ENCODE assay signal across 27 cellular contexts in the genomic region with DNA sequence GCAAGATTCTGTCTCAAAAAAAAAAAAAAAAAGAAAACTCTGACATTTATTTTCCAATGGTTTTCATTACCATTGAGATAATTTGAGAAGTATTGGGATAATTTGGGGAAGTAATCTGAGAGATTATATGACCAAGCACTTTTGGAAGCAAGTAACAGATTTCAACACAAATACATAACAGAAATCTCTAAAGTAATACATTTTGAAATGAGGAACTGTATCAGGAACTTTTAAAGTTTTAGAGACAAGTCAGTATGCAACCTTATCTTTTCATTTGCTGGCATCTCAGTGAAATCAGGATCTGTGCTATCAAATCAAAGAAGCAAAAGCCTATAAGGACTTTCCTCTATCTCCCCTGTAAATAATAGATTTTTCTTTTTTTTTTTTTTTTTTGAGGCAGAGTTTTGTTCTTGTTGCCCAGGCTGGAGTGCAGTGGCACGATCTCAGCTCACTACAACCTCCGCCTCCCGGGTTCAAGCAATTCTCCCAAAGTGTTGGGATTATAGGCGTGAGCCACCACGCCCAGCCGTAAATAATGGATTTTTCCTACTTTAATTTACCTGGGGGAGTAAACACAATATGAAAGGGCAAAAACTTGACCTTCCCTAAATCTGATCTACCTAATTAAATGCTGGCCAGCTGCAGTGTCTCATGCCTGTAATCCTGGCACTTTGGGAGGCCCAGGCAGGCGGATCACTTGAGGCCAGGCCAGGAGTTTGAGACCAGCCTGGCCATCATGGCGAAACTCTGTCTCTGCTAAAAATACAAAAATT. TPM values are rescaled to one million over a fixed set of nuclear protein-coding genes. Genes with fewer than 3 reads are reported as not detected.
DNase-seq lines count a peak whose midpoint lies in the region; ATAC-seq and TF ChIP-seq lines count a peak whose summit lies in the region.
"Had no signal": no experiment of that assay in that cellular context is flagged by ENCODE, and none has a peak within 500 bp of the region (broad histone marks: within the 10 kb centered on the region; RNA-seq: fewer than 3 reads in every experiment).

No MANE protein-coding gene starts in this region.

- H3K27me3 ChIP-seq in right atrium auricular region (no peaks in the 10 kb centered on the region), heart left ventricle (no peaks in the 10 kb centered on the region), WERI-Rb-1 (ENCODE audit: insufficient read depth, low read depth, severe bottlenecking) (no peaks in the 10 kb centered on the region), gastrocnemius medialis (no peaks in the 10 kb centered on the region)
- H3K27me3 ChIP-seq: esophagus muscularis mucosa, gastroesophageal sphincter, tibial artery had no signal

- TF ChIP-seq CTCF in right atrium auricular region (IDR thresholded peaks at IDR 0.05): no peak
- TF ChIP-seq CTCF in heart left ventricle (IDR thresholded peaks at IDR 0.05): no peak
- no peak for TF ChIP-seq CTCF in WERI-Rb-1 (IDR thresholded peaks at IDR 0.05; ENCODE audit: low read depth, low read length)
- TF ChIP-seq CTCF in gastrocnemius medialis (IDR thresholded peaks at IDR 0.05 in 4 of 5, conservative IDR thresholded peaks at IDR 0.05 in 1 of 5): no peak

- no peaks in the 10 kb centered on the region for H3K9me3 ChIP-seq in right atrium auricular region
- no peaks in the 10 kb centered on the region for H3K9me3 ChIP-seq in heart left ventricle
- H3K9me3 ChIP-seq in WERI-Rb-1 (ENCODE audit: severe bottlenecking): no peaks in the 10 kb centered on the region
- H3K9me3 ChIP-seq in gastrocnemius medialis: no peaks in the 10 kb centered on the region
- H3K9me3 ChIP-seq: esophagus muscularis mucosa, gastroesophageal sphincter, tibial artery had no signal

- 93 to 96% (median 95%) methylated on average over 8 of the region's 8 CpGs for WGBS in heart left ventricle, 4 donors

- no peak for ATAC-seq in heart left ventricle
- no peak for ATAC-seq in gastrocnemius medialis
- ATAC-seq: activated naive CD4-positive, alpha-beta T cell treated with anti-CD3 and anti-CD28 coated beads, Interleukin-2, amount 50 U/mL, for 72 hours; gastroesophageal sphincter; HCT116; stimulated activated naive CD8-positive, alpha-beta T cell treated with anti-CD3 and anti-CD28 coated beads, Interleukin-15, amount 100 ng/mL, for 72 hours; T-helper 17 cell had no signal

- in situ Hi-C loops in gastrocnemius medialis (cut with MboI; ENCODE audit: low sequenced_read_pairs in 4 of 4): no loop called here

- H3K27ac ChIP-seq in right atrium auricular region (peak overlapping the region; percentile 74 to 87), heart left ventricle (peak overlapping the region in 6 of 12 donors; percentile 76 to 93 (median 87)), WERI-Rb-1 (no peak overlapping the region), gastrocnemius medialis (peak overlapping the region; percentile 91 to 94 (median 94))
- H3K27ac ChIP-seq: C4-2B, esophagus muscularis mucosa, gastroesophageal sphincter, parathyroid adenoma, tibial artery had no signal

- H3K4me3 ChIP-seq in right atrium auricular region (no peak overlapping the region), heart left ventricle (no peak overlapping the region), WERI-Rb-1 (ENCODE audit: low read depth, low read length) (no peak overlapping the region), gastrocnemius medialis (no peak overlapping the region)
- H3K4me3 ChIP-seq: esophagus muscularis mucosa, gastroesophageal sphincter, lung, tibial artery had no signal

- TF ChIP-seq POLR2A in heart left ventricle (IDR thresholded peaks at IDR 0.05) (no peak), gastrocnemius medialis (IDR thresholded peaks at IDR 0.05) (no peak)

- intact Hi-C loops in heart left ventricle (cut with DNase I): loop anchor here in 1 of 10 donors (2.0 kb wide), 1 partner anchor 25 kb away; a partner anchor contains a TSS
- intact Hi-C loops in gastrocnemius medialis (cut with DNase I; ENCODE audit: low total_unique reads): no loop called here

- H3K36me3 ChIP-seq in right atrium auricular region (no peaks in the 10 kb centered on the region), heart left ventricle (no peaks in the 10 kb centered on the region), WERI-Rb-1 (no peaks in the 10 kb centered on the region), gastrocnemius medialis (no peaks in the 10 kb centered on the region)
- H3K36me3 ChIP-seq: esophagus muscularis mucosa, gastroesophageal sphincter, tibial artery had no signal

- H3K4me1 ChIP-seq in right atrium auricular region: peaks cover 0 to 15% of the 10 kb centered on the region in 2 donors
- peaks cover 0 to 50% (median 21%) of the 10 kb centered on the region in 12 donors for H3K4me1 ChIP-seq in heart left ventricle
- peaks cover 34 to 35% of the 10 kb centered on the region in 2 donors for H3K4me1 ChIP-seq in gastrocnemius medialis
- H3K4me1 ChIP-seq: parathyroid adenoma, tibial artery had no signal

- DNase-seq in right atrium auricular region (ENCODE audit: low spot score): no peak
- DNase-seq in heart left ventricle: no peak
- peak; percentile 57 for DNase-seq in NCI-H748 (lab: John Stamatoyannopoulos, UW; ENCODE audit: unreplicated experiment)
- DNase-seq in WERI-Rb-1: peak; percentile 13
- no peak for DNase-seq in gastrocnemius medialis
- DNase-seq in KG1 (lab: John Stamatoyannopoulos, UW): no peak
- no peak for DNase-seq in Ammon's horn (ENCODE audit: low spot score)
- DNase-seq in stimulated activated naive CD4-positive, alpha-beta T cell treated with Interleukin-2 at 50 U/mL for 16 hours (lab: John Stamatoyannopoulos, UW): no peak
- DNase-seq: ACHN; activated CD8-positive, alpha-beta memory T cell treated with anti-CD3 and anti-CD28 coated beads, Interleukin-2, amount 50 U/mL, for 4 hours; anterior cingulate cortex; cortex of kidney; EL; endodermal cell; islet precursor cell; NCI-H1436; NCI-H524 treated with DMSO at 0.1 percent for 48 hours; stimulated activated naive CD8-positive, alpha-beta T cell treated with anti-CD3 and anti-CD28 coated beads, Interleukin-15, amount 100 ng/mL, for 72 hours; T-helper 17 cell; tibial artery had no signal

RNA-seq across cellular contexts. Expression of a gene that starts 25.7 kb away (rescaled TPM):
- total RNA-seq in right atrium auricular region (10 to 100 TPM; 69.0 to 88.3 TPM), heart left ventricle (100 to 1,000 TPM; 116 to 192 (median 133) TPM), gastrocnemius medialis (10 to 100 TPM; 26.5 to 41.6 (median 36.2) TPM)
- 10 to 100 TPM; 60.5 to 75.1 TPM for polyA plus RNA-seq in heart left ventricle

Comparison
In these comparisons a context has a peak if more than half of its experiments do, and no peak if none do; other contexts are left out.
1. DNase-seq: peak in NCI-H748 (single experiment) and WERI-Rb-1 (single experiment); none in right atrium auricular region (single experiment), heart left ventricle (0 of 5), gastrocnemius medialis (0 of 2), KG1 (single experiment), Ammon's horn (single experiment) and stimulated activated naive CD4-positive, alpha-beta T cell treated with Interleukin-2 at 50 U/mL for 16 hours (single experiment).